ENCODE assay signal across 2 cellular contexts in the genomic region with DNA sequence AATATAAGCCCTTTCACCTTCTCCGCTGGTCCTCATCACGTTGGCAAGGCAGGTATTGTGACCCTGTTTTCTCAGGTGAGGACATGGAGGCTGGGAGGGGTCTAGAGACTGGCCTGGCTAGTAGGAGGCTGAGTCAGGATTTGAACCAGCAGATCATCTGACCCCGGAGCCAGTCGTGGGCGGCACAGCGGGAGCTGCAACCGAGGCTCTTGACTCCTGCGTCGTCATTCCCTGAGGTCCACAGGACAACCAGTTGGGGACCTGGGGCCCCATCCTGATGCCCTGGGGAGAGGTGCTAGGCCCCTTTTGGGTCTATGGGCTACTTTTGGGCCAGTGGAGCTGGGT. TPM values are rescaled to one million over a fixed set of nuclear protein-coding genes. Genes with fewer than 3 reads are reported as not detected.
"Had no signal": no experiment of that assay in that cellular context is flagged by ENCODE, and none has a peak within 500 bp of the region (broad histone marks: within the 10 kb centered on the region; RNA-seq: fewer than 3 reads in every experiment).

No MANE protein-coding gene starts in this region.

RNA-seq across cellular contexts. Expression of a gene that starts 2.2 kb away (rescaled TPM):
- total RNA-seq: dermis microvascular lymphatic vessel endothelial cell had no signal
- polyA plus RNA-seq: endothelial cell of umbilical vein had no signal
